In the genomic region with DNA sequence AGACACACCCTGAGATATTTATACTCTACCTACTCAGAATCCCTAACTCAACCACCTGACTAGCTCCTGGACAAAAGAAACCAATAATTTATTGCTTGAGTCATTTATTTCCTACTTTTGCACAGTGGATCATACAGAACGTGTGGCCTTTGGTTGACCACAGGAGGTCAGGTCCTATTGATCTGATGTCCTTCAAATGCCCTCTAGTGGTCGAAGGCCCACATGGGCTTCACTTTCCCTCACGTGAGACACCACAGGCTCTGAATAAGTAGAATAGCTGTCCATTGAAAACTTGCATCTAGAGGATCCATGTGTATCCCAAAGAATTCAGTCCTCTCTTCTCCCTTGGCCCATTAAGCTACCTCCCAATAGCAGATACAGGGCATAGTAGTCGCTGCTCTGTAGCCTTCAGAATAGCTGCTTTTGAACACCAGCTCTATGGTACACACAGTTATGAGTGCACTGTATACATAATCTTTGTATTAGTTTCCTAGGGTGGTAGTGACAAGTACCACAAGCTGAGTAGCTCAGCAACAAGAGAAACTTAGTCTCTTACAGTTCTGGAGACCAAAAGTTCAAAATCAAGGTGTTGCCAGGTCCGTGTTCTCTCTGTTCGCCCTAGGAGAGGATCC, we compare ENCODE assay signal across 9 cellular contexts.
DNase-seq lines count a peak whose midpoint lies in the region; ATAC-seq, FAIRE-seq and TF ChIP-seq lines count a peak whose summit lies in the region.
"Had no signal": no experiment of that assay in that cellular context is flagged by ENCODE, and none has a peak within 500 bp of the region (broad histone marks: within the 10 kb centered on the region; RNA-seq: fewer than 3 reads in every experiment).

No MANE protein-coding gene starts in this region.

- H3K79me2 ChIP-seq in SU-DHL-6 (ENCODE audit: insufficient read depth, low read length), result no peaks in the 10 kb centered on the region

- no peaks in the 10 kb centered on the region for H3K9me3 ChIP-seq in SU-DHL-6 (ENCODE audit: insufficient read depth, low read length)

- H3K27me3 ChIP-seq in SU-DHL-6 (ENCODE audit: low read length), result no peaks in the 10 kb centered on the region

- TF ChIP-seq CTCF in SU-DHL-6 (IDR thresholded peaks at IDR 0.05; ENCODE audit: insufficient read depth, low read length, poor library complexity, severe bottlenecking), result peak; percentile 77

- no peaks in the 10 kb centered on the region for H4K20me1 ChIP-seq in SU-DHL-6 (ENCODE audit: low read depth, low read length)

- DNase-seq in NCI-H1417 (lab: John Stamatoyannopoulos, UW) (peak; percentile 1 to 73 (median 46)), NCI-H1417 treated with DMSO at 0.1 percent for 48 hours (lab: John Stamatoyannopoulos, UW) (no peak), HTR-8/SVneo (ENCODE audit: insufficient read length, low spot score) (peak; percentile 17), islet precursor cell (peak; percentile 82)
- no peak for DNase-seq in activated naive CD4-positive, alpha-beta T cell treated with Interleukin-2 at 50 U/mL for 16 hours

- no peak overlapping the region for H3K4me2 ChIP-seq in SU-DHL-6 (ENCODE audit: low read depth, low read length, poor library complexity, severe bottlenecking)

- no peaks in the 10 kb centered on the region for H3K9me2 ChIP-seq in SU-DHL-6 (replicated peaks; ENCODE audit: insufficient read depth, low read length)

- no peak for FAIRE-seq in HTR-8/SVneo (lab: Jason Lieb, UNC)

- H3K4me3 ChIP-seq in SU-DHL-6 (ENCODE audit: insufficient read depth, low read length, poor library complexity, severe bottlenecking), result no peak overlapping the region

- no peaks in the 10 kb centered on the region for H3K36me3 ChIP-seq in SU-DHL-6 (ENCODE audit: low read length)

- no peaks in the 10 kb centered on the region for H3F3A ChIP-seq in SU-DHL-6 (ENCODE audit: insufficient read depth)

- no peak overlapping the region for H3K27ac ChIP-seq in SU-DHL-6 (ENCODE audit: low read depth, low read length)

- ATAC-seq in GM19455 (IDR thresholded peaks at IDR 0.05; ENCODE audit: unreplicated experiment), result peak; percentile 75
- ATAC-seq in HG02970 (IDR thresholded peaks at IDR 0.05; ENCODE audit: low FRiP score, unreplicated experiment), result no peak
- ATAC-seq: right cardiac atrium had no signal

- no peak overlapping the region for H2AFZ ChIP-seq in SU-DHL-6 (ENCODE audit: low read depth, low read length, severe bottlenecking)

- H3K9ac ChIP-seq in SU-DHL-6 (ENCODE audit: low read length), result no peak overlapping the region

Comparison
In these comparisons a context has a peak if more than half of its experiments do, and no peak if none do; other contexts are left out.
1. DNase-seq: peak in NCI-H1417 (3 of 3), HTR-8/SVneo (single experiment) and islet precursor cell (single experiment); none in NCI-H1417 treated with DMSO at 0.1 percent for 48 hours (single experiment) and activated naive CD4-positive, alpha-beta T cell treated with Interleukin-2 at 50 U/mL for 16 hours (single experiment).